In the genomic region with DNA sequence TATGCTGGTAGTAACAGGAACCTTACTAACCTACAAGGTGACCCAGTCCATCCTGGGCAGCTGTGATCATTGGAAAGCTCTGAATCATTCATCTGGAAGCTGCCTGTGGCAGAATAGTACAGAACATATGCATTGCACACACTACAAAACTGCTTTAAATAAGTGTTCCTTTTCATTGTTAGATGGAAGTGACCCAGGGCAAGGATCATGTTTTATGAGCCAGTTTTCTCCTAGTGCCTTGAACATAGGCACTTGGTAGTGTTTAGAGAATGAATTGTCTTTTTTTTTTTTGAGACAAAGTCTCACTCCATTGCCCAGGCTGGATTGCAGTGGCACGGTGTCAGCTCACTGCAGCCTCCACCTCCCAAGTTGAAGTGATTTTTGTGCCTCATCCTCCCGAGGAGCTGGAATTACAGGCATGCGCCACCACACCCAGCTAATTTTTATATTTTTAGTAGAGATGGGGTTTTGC, we compare ENCODE assay signal across 11 cellular contexts. TPM values are rescaled to one million over a fixed set of nuclear protein-coding genes. Genes with fewer than 3 reads are reported as not detected.
DNase-seq lines count a peak whose midpoint lies in the region; ATAC-seq, FAIRE-seq and TF ChIP-seq lines count a peak whose summit lies in the region.
"Had no signal": no experiment of that assay in that cellular context is flagged by ENCODE, and none has a peak within 500 bp of the region (broad histone marks: within the 10 kb centered on the region; RNA-seq: fewer than 3 reads in every experiment).

No MANE protein-coding gene starts in this region.

- no peaks in the 10 kb centered on the region for H3K9me3 ChIP-seq in left ventricle myocardium inferior (replicated peaks)
- H3K9me3 ChIP-seq in right cardiac atrium (ENCODE audit: control insufficient read depth, low read length), result no peaks in the 10 kb centered on the region
- no peaks in the 10 kb centered on the region for H3K9me3 ChIP-seq in adipocyte (ENCODE audit: control insufficient read depth, low read length)
- H3K9me3 ChIP-seq in kidney (ENCODE audit: control insufficient read depth in 1 of 2, low read length in 2 of 2), result no peaks in the 10 kb centered on the region
- H3K9me3 ChIP-seq in vagina, result no peaks in the 10 kb centered on the region

- TF ChIP-seq CTCF in left ventricle myocardium inferior (IDR thresholded peaks at IDR 0.05; ENCODE audit: borderline replicate concordance) (no peak), kidney (IDR thresholded peaks at IDR 0.05; ENCODE audit: borderline replicate concordance, extremely low read depth, insufficient read depth) (no peak), vagina (IDR thresholded peaks at IDR 0.05) (no peak)

- no peak for FAIRE-seq in kidney (lab: Jason Lieb, UNC)
- FAIRE-seq: K562 had no signal

- H3K4me3 ChIP-seq in left ventricle myocardium inferior, result no peak overlapping the region
- no peak overlapping the region for H3K4me3 ChIP-seq in right cardiac atrium (ENCODE audit: low read length)
- H3K4me3 ChIP-seq in adipocyte (ENCODE audit: low read length), result no peak overlapping the region
- H3K4me3 ChIP-seq in kidney (ENCODE audit: low read length in 2 of 2), result no peak overlapping the region
- H3K4me3 ChIP-seq in vagina, result no peak overlapping the region
- H3K4me3 ChIP-seq: K562 had no signal

- WGBS in right cardiac atrium, result 81% methylated on average over 3 of the region's 3 CpGs

- H3K27ac ChIP-seq in left ventricle myocardium inferior (replicated peaks), result peak overlapping the region; percentile 36
- no peak overlapping the region for H3K27ac ChIP-seq in right cardiac atrium (ENCODE audit: low read length)
- H3K27ac ChIP-seq in kidney (ENCODE audit: low read depth in 2 of 2, low read length in 2 of 2), result peak overlapping the region in 1 of 2 donors; percentile 32
- H3K27ac ChIP-seq in vagina, result peak overlapping the region; percentile 16
- H3K27ac ChIP-seq: C4-2B had no signal

- no peak for DNase-seq in left ventricle myocardium inferior
- no peak for DNase-seq in right cardiac atrium
- peak; percentile 66 for DNase-seq in adipocyte (ENCODE audit: low read depth)
- DNase-seq in kidney, result no peak
- no peak for DNase-seq in vagina (ENCODE audit: extremely low spot score in 2 of 2)
- DNase-seq in effector CD4-positive, alpha-beta T cell, result no peak
- DNase-seq in D341Med (ENCODE audit: low spot score), result no peak
- DNase-seq: NCI-H82 had no signal

- TF ChIP-seq POLR2A in vagina (IDR thresholded peaks at IDR 0.05), result no peak

- H3K9ac ChIP-seq in adipocyte (ENCODE audit: low read length) (no peak overlapping the region), kidney (ENCODE audit: low read length in 2 of 2) (peak overlapping the region; percentile 4 to 31)

- peaks cover 15% of the 10 kb centered on the region for H3K36me3 ChIP-seq in left ventricle myocardium inferior
- H3K36me3 ChIP-seq in adipocyte (ENCODE audit: control insufficient read depth, insufficient read depth, low read length, severe bottlenecking), result peaks cover 17% of the 10 kb centered on the region
- H3K36me3 ChIP-seq in kidney (ENCODE audit: control insufficient read depth in 1 of 2, insufficient read depth in 2 of 2, low read length in 2 of 2), result peaks cover 13 to 15% of the 10 kb centered on the region in 2 donors
- peaks cover 0 to 6% of the 10 kb centered on the region in 2 donors for H3K36me3 ChIP-seq in vagina

- intact Hi-C loops in left ventricle myocardium inferior (cut with micrococcal nuclease) (loop anchor here (10.0 kb wide), 1 partner anchor 54 kb away; the partner anchor contains the start of gene TENT4B), right cardiac atrium (cut with DNase I) (loop anchor here in 2 of 4 donors (10.0 kb wide), 2 partner anchors 54 to 184 kb away; partner anchors contain the start of genes CNEP1R1 (in 1 of the 2) and TENT4B (in 1 of the 2)), kidney (cut with DNase I) (no loop called here), vagina (cut with DNase I) (loop anchor here (5.0 kb wide), 1 partner anchor 1211 kb away; no protein-coding TSS in a partner anchor)

- peaks cover 69% of the 10 kb centered on the region for H3K4me1 ChIP-seq in left ventricle myocardium inferior
- peaks cover 12% of the 10 kb centered on the region for H3K4me1 ChIP-seq in right cardiac atrium (ENCODE audit: control insufficient read depth, insufficient read depth, low read length)
- H3K4me1 ChIP-seq in adipocyte (ENCODE audit: control insufficient read depth, insufficient read depth, low read length), result peaks cover 50% of the 10 kb centered on the region
- H3K4me1 ChIP-seq in kidney (ENCODE audit: control insufficient read depth in 1 of 2, insufficient read depth in 1 of 2, low read depth in 1 of 2, low read length in 2 of 2), result peaks cover 28 to 35% of the 10 kb centered on the region in 2 donors
- peaks cover 56% of the 10 kb centered on the region for H3K4me1 ChIP-seq in vagina

- no peaks in the 10 kb centered on the region for H3K27me3 ChIP-seq in left ventricle myocardium inferior (ENCODE audit: low read depth)
- no peaks in the 10 kb centered on the region for H3K27me3 ChIP-seq in right cardiac atrium (ENCODE audit: control insufficient read depth, insufficient read depth)
- H3K27me3 ChIP-seq in adipocyte (replicated peaks; ENCODE audit: control insufficient read depth, insufficient read depth, low read length), result no peaks in the 10 kb centered on the region
- H3K27me3 ChIP-seq in vagina, result no peaks in the 10 kb centered on the region

- ATAC-seq in right cardiac atrium (no peak), HG02852 (IDR thresholded peaks at IDR 0.05; ENCODE audit: unreplicated experiment) (no peak)
- ATAC-seq: K562 had no signal

RNA-seq across cellular contexts. Expression of gene TENT4B, which starts 55.4 kb away (rescaled TPM):
- total RNA-seq in left ventricle myocardium inferior, result 7.5 TPM
- total RNA-seq in right cardiac atrium, result 1 to 10 TPM; 6.3 to 8.4 (median 7.3) TPM
- polyA plus RNA-seq in right cardiac atrium, result 3.0 TPM
- 13.2 TPM for total RNA-seq in kidney
- polyA plus RNA-seq in kidney (ENCODE audit: insufficient read depth, low read depth, low replicate concordance), result 4.7 TPM
- 14.0 TPM for total RNA-seq in vagina

RNA-seq across cellular contexts. Expression of gene ADCY7, which starts 57.9 kb away (rescaled TPM):
- total RNA-seq in left ventricle myocardium inferior (9.7 TPM), right cardiac atrium (10 to 100 TPM; 11.4 to 21.2 (median 18.2) TPM), kidney (40.5 TPM), vagina (18.9 TPM)
- polyA plus RNA-seq in right cardiac atrium (4.8 TPM), kidney (ENCODE audit: insufficient read depth, low read depth, low replicate concordance) (0.86 TPM)
